ENCODE assay signal across 25 cellular contexts in genomic region chr6:151301547-151301946, GRCh38.
"Had no signal": no experiment of that assay in that cellular context is flagged by ENCODE, and none has a peak within 500 bp of the region (broad histone marks: within the 10 kb centered on the region; RNA-seq: fewer than 3 reads in every experiment).

No MANE protein-coding gene starts in this region.

- H3K4me3 Mint-ChIP-seq: dendritic cell treated with granulocyte-macrophage colony-stimulating factor and Interleukin-4, amounts not matched to agents 40 ng/mL and 50 ng/mL, for 4 days; effector memory CD8-positive, alpha-beta T cell; endodermal cell had no signal

- H3K36me3 ChIP-seq: colonic mucosa, esophagus squamous epithelium, left lung, lower lobe of right lung had no signal

- H3K4me3 ChIP-seq: colonic mucosa, esophagus squamous epithelium, gastroesophageal sphincter, heart right ventricle, left lung, lower lobe of right lung had no signal

- H3K27me3 ChIP-seq: colonic mucosa, esophagus squamous epithelium, gastroesophageal sphincter, heart right ventricle, left lung had no signal

- H3K9me3 Mint-ChIP-seq: dendritic cell treated with granulocyte-macrophage colony-stimulating factor and Interleukin-4, amounts not matched to agents 40 ng/mL and 50 ng/mL, for 4 days; effector memory CD8-positive, alpha-beta T cell; endodermal cell had no signal

- H3K4me1 ChIP-seq: colonic mucosa, left lung, lower lobe of right lung had no signal

- H3K9me3 ChIP-seq: colonic mucosa, esophagus squamous epithelium, gastroesophageal sphincter, heart right ventricle, left lung, lower lobe of right lung had no signal

- ATAC-seq: effector memory CD8-positive, alpha-beta T cell; esophagus mucosa; gastroesophageal sphincter; heart right ventricle; left cardiac atrium; left lung; left ventricle myocardium superior; lower lobe of right lung had no signal

- H3K27ac ChIP-seq: colonic mucosa, epithelial cell of prostate, heart right ventricle, left lung, lower lobe of right lung had no signal

- FAIRE-seq: endometrium, islet of Langerhans, keratinocyte had no signal

- DNase-seq: colonic mucosa; cortex of kidney; effector CD8-positive, alpha-beta T cell; effector memory CD8-positive, alpha-beta T cell; endodermal cell; erythroblast; esophagus squamous epithelium; foreskin fibroblast; foreskin melanocyte; head of caudate nucleus; heart right ventricle; hippocampal formation; left cardiac atrium; left lung; left ventricle myocardium superior; lower lobe of right lung; mesenchymal stem cell; midbrain had no signal

- H3K27ac Mint-ChIP-seq: dendritic cell treated with granulocyte-macrophage colony-stimulating factor and Interleukin-4, amounts not matched to agents 40 ng/mL and 50 ng/mL, for 4 days; effector memory CD8-positive, alpha-beta T cell; endodermal cell had no signal
